In the genomic region with DNA sequence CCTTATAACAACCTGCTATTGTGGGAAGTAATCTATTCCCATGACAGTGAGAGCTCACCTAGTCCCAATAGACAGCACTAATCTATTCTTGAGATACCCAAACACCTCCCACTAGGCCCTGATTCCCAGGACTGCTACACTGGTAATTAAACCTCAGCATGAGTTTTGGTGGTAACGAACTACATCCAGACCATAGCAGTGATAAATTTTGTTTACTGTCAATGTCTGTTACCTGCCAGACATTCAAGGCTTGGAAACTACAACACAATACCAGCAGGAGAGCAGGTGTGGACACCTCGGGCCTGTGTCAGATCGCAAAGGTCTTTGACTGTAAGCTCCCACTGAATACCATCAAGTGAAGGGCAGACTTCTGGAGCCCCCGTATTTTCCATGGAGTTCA, we compare ENCODE assay signal across 34 cellular contexts.
"Had no signal": no experiment of that assay in that cellular context is flagged by ENCODE, and none has a peak within 500 bp of the region (broad histone marks: within the 10 kb centered on the region; RNA-seq: fewer than 3 reads in every experiment).

No MANE protein-coding gene starts in this region.

- H3K9me3 ChIP-seq: ascending aorta, heart left ventricle, left ventricle myocardium inferior, pancreas, psoas muscle, sigmoid colon, upper lobe of left lung, vagina had no signal

- H3K4me1 ChIP-seq: pancreas, psoas muscle, upper lobe of left lung, vagina had no signal

- H3K27me3 ChIP-seq: ascending aorta, brain microvascular endothelial cell, foreskin keratinocyte, heart left ventricle, pancreas, sigmoid colon, upper lobe of left lung, vagina had no signal

- H3K27ac ChIP-seq: ascending aorta, brain microvascular endothelial cell, foreskin keratinocyte, heart left ventricle, left ventricle myocardium inferior, pancreas, psoas muscle, sigmoid colon, upper lobe of left lung, vagina, VCaP had no signal

- H3K4me3 ChIP-seq: ascending aorta, heart left ventricle, left ventricle myocardium inferior, lung, pancreas, psoas muscle, sigmoid colon, upper lobe of left lung, vagina had no signal

- H3K36me3 ChIP-seq: ascending aorta, brain microvascular endothelial cell, heart left ventricle, left ventricle myocardium inferior, pancreas, sigmoid colon, upper lobe of left lung, vagina had no signal

- ATAC-seq: activated CD4-positive, CD25-positive, alpha-beta regulatory T cell treated with anti-CD3 and anti-CD28 coated beads, Interleukin-2, amount 50 U/mL, for 24 hours; esophagus mucosa; foreskin keratinocyte; heart left ventricle; pancreas; psoas muscle; stimulated activated memory B cell treated with anti-CD40 and anti-IgM and Interleukin-4, amounts not matched to agents 10 μg/mL and 1 μg/mL and 100 μg/mL, for 72 hours; stimulated activated naive CD8-positive, alpha-beta T cell treated with anti-CD3 and anti-CD28 coated beads, Interleukin-15, amount 100 ng/mL, for 72 hours had no signal

- DNase-seq: activated CD4-positive, alpha-beta T cell treated with anti-CD3 and anti-CD28 coated beads for 48 hours; activated CD4-positive, alpha-beta T cell treated with anti-CD3 and anti-CD28 coated beads, Interleukin-2, amount 50 U/mL, for 48 hours; activated CD8-positive, alpha-beta memory T cell treated with anti-CD3 and anti-CD28 coated beads for 24 hours; activated effector memory CD4-positive, alpha-beta T cell treated with anti-CD3 and anti-CD28 coated beads, Interleukin-2, amount 50 U/mL, for 16 hours; activated naive CD4-positive, alpha-beta T cell treated with anti-CD3 and anti-CD28 coated beads for 36 hours; activated naive CD8-positive, alpha-beta T cell treated with anti-CD3 and anti-CD28 coated beads for 36 hours; brain microvascular endothelial cell; caudate nucleus; cortex of kidney; foreskin keratinocyte; heart left ventricle; hypothalamus; kidney glomerular epithelial cell; left ventricle myocardium inferior; naive B cell; nucleus accumbens; pancreas; psoas muscle; sigmoid colon; small intestine; stimulated activated CD4-positive, alpha-beta T cell treated with anti-CD3 and anti-CD28 coated beads, Interleukin-1b, Interleukin-23, amount 100 ng/mL, for 48 hours; stimulated activated CD4-positive, alpha-beta T cell treated with anti-CD3 and anti-CD28 coated beads, Interleukin-4, amount 100 ng/mL, for 4 hours; stimulated activated CD8-positive, alpha-beta memory T cell treated with anti-CD3 and anti-CD28 coated beads, Interleukin-4, amount 100 ng/mL, for 48 hours; stimulated activated naive CD8-positive, alpha-beta T cell treated with anti-CD3 and anti-CD28 coated beads, Interleukin-15, amount 100 ng/mL, for 72 hours; substantia nigra; T-helper 9 cell; upper lobe of left lung had no signal
